In the genomic region with DNA sequence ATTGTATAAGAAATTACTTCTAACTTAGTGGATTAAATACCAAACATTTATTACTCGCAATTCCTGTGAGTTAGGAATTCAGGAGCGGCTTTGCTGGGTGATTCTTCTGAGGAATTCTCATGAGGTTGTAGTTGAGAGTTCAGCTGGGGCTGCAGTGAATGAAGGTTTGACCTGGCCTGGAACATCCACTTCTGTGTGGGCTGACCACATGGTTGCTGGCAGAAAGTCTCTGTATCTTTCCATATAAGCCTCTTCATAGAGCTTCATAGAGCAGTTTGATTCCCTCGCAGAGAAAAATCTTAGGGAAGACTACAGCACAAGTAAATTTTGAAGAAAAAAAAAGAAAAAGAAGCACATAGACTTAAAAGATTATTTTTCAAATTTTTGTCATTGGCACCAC, we compare ENCODE assay signal across 26 cellular contexts.
"Had no signal": no experiment of that assay in that cellular context is flagged by ENCODE, and none has a peak within 500 bp of the region (broad histone marks: within the 10 kb centered on the region; RNA-seq: fewer than 3 reads in every experiment).

No MANE protein-coding gene starts in this region.

- H3K9me3 Mint-ChIP-seq: stimulated activated naive CD8-positive, alpha-beta T cell treated with anti-CD3 and anti-CD28 coated beads, Interleukin-15, amount 100 ng/mL, for 72 hours; stimulated activated naive CD8-positive, alpha-beta T cell treated with anti-CD3 and anti-CD28 coated beads, Interleukin-15, Interleukin-2, amounts not matched to agents 100 ng/mL and 50 ng/mL, for 24 hours; type B pancreatic cell had no signal

- DNase-seq: stimulated activated CD4-positive, alpha-beta T cell treated with anti-CD3 and anti-CD28 coated beads, Interleukin-2, amount 100 ng/mL, for 24 hours; stimulated activated CD4-positive, alpha-beta T cell treated with anti-CD3 and anti-CD28 coated beads, Interleukin-2, amount 100 ng/mL, for 48 hours; stimulated activated CD4-positive, alpha-beta T cell treated with anti-CD3 and anti-CD28 coated beads, Interleukin-4, amount 100 ng/mL, for 1 hour; stimulated activated CD4-positive, alpha-beta T cell treated with anti-CD3 and anti-CD28 coated beads, Interleukin-4, amount 100 ng/mL, for 24 hours; stimulated activated CD4-positive, alpha-beta T cell treated with anti-CD3 and anti-CD28 coated beads, Interleukin-4, amount 100 ng/mL, for 4 hours; stimulated activated CD8-positive, alpha-beta memory T cell treated with anti-CD3 and anti-CD28 coated beads, Interleukin-4, amount 100 ng/mL, for 48 hours; stimulated activated naive B cell treated with anti-CD40 and anti-IgM and Interleukin-4, amounts not matched to agents 10 μg/mL and 1 μg/mL and 100 μg/mL, for 72 hours; stimulated activated naive CD4-positive, alpha-beta T cell; stimulated activated naive CD4-positive, alpha-beta T cell treated with Interleukin-2 at 50 U/mL for 16 hours; stimulated activated naive CD8-positive, alpha-beta T cell treated with anti-CD3 and anti-CD28 coated beads, Interleukin-15, amount 100 ng/mL, for 72 hours; stimulated activated naive CD8-positive, alpha-beta T cell treated with anti-CD3 and anti-CD28 coated beads, Interleukin-15, Interleukin-2, amounts not matched to agents 100 U/mL and 50 U/mL, for 24 hours; stomach; substantia nigra; thyroid gland; tibial artery; transverse colon; upper lobe of left lung; upper lobe of right lung; uterus had no signal

- H3K4me1 ChIP-seq: stomach, suprapubic skin, thyroid gland, tibial artery, tibial nerve, upper lobe of left lung, upper lobe of right lung, uterus had no signal

- H3K27ac Mint-ChIP-seq: stimulated activated effector memory CD8-positive, alpha-beta T cell treated with anti-CD3 and anti-CD28 coated beads, Interleukin-12 subunit alpha, Interleukin-12 subunit beta, amount 100 ng/mL, for 72 hours; stimulated activated memory B cell treated with anti-CD40 and anti-IgM and Interleukin-4, amounts not matched to agents 10 μg/mL and 1 μg/mL and 100 μg/mL, for 72 hours; stimulated activated naive B cell treated with anti-CD40 and anti-IgM and Interleukin-4, amounts not matched to agents 10 μg/mL and 1 μg/mL and 100 μg/mL, for 72 hours; stimulated activated naive CD8-positive, alpha-beta T cell treated with anti-CD3 and anti-CD28 coated beads, Interleukin-15, amount 100 ng/mL, for 72 hours; stimulated activated naive CD8-positive, alpha-beta T cell treated with anti-CD3 and anti-CD28 coated beads, Interleukin-15, Interleukin-2, amounts not matched to agents 100 ng/mL and 50 ng/mL, for 24 hours; type B pancreatic cell had no signal

- H3K27ac ChIP-seq: stomach, suprapubic skin, thoracic aorta, thyroid gland, tibial artery, tibial nerve, transverse colon, upper lobe of left lung, upper lobe of right lung, uterus had no signal

- H3K9me3 ChIP-seq: stomach, suprapubic skin, thoracic aorta, thyroid gland, tibial artery, tibial nerve, transverse colon, upper lobe of left lung, upper lobe of right lung, uterus had no signal

- H3K27me3 Mint-ChIP-seq: stimulated activated memory B cell treated with anti-CD40 and anti-IgM and Interleukin-4, amounts not matched to agents 10 μg/mL and 1 μg/mL and 100 μg/mL, for 72 hours; stimulated activated naive B cell treated with anti-CD40 and anti-IgM and Interleukin-4, amounts not matched to agents 10 μg/mL and 1 μg/mL and 100 μg/mL, for 72 hours; stimulated activated naive CD8-positive, alpha-beta T cell treated with anti-CD3 and anti-CD28 coated beads, Interleukin-15, amount 100 ng/mL, for 72 hours; stimulated activated naive CD8-positive, alpha-beta T cell treated with anti-CD3 and anti-CD28 coated beads, Interleukin-15, Interleukin-2, amounts not matched to agents 100 ng/mL and 50 ng/mL, for 24 hours had no signal

- H3K36me3 Mint-ChIP-seq: stimulated activated effector memory CD8-positive, alpha-beta T cell treated with anti-CD3 and anti-CD28 coated beads, Interleukin-12 subunit alpha, Interleukin-12 subunit beta, amount 100 ng/mL, for 72 hours; stimulated activated memory B cell treated with anti-CD40 and anti-IgM and Interleukin-4, amounts not matched to agents 10 μg/mL and 1 μg/mL and 100 μg/mL, for 72 hours; stimulated activated naive B cell treated with anti-CD40 and anti-IgM and Interleukin-4, amounts not matched to agents 10 μg/mL and 1 μg/mL and 100 μg/mL, for 72 hours; type B pancreatic cell had no signal

- ATAC-seq: stimulated activated effector memory CD8-positive, alpha-beta T cell treated with anti-CD3 and anti-CD28 coated beads, Interleukin-12 subunit alpha, Interleukin-12 subunit beta, amount 100 ng/mL, for 72 hours; stimulated activated memory B cell treated with anti-CD40 and anti-IgM and Interleukin-4, amounts not matched to agents 10 μg/mL and 1 μg/mL and 100 μg/mL, for 72 hours; stimulated activated naive B cell treated with anti-CD40 and anti-IgM and Interleukin-4, amounts not matched to agents 10 μg/mL and 1 μg/mL and 100 μg/mL, for 72 hours; stimulated activated naive CD8-positive, alpha-beta T cell treated with anti-CD3 and anti-CD28 coated beads, Interleukin-15, amount 100 ng/mL, for 72 hours; stimulated activated naive CD8-positive, alpha-beta T cell treated with anti-CD3 and anti-CD28 coated beads, Interleukin-15, Interleukin-2, amounts not matched to agents 100 U/mL and 50 U/mL, for 24 hours; upper lobe of right lung had no signal

- H3K4me3 Mint-ChIP-seq: stimulated activated effector memory CD8-positive, alpha-beta T cell treated with anti-CD3 and anti-CD28 coated beads, Interleukin-12 subunit alpha, Interleukin-12 subunit beta, amount 100 ng/mL, for 72 hours; stimulated activated memory B cell treated with anti-CD40 and anti-IgM and Interleukin-4, amounts not matched to agents 10 μg/mL and 1 μg/mL and 100 μg/mL, for 72 hours; stimulated activated naive B cell treated with anti-CD40 and anti-IgM and Interleukin-4, amounts not matched to agents 10 μg/mL and 1 μg/mL and 100 μg/mL, for 72 hours; stimulated activated naive CD8-positive, alpha-beta T cell treated with anti-CD3 and anti-CD28 coated beads, Interleukin-15, amount 100 ng/mL, for 72 hours; stimulated activated naive CD8-positive, alpha-beta T cell treated with anti-CD3 and anti-CD28 coated beads, Interleukin-15, Interleukin-2, amounts not matched to agents 100 ng/mL and 50 ng/mL, for 24 hours; type B pancreatic cell had no signal

- H3K4me3 ChIP-seq: stomach, suprapubic skin, thoracic aorta, thyroid gland, tibial artery, tibial nerve, transverse colon, upper lobe of left lung, upper lobe of right lung, uterus had no signal

- H3K36me3 ChIP-seq: stomach, suprapubic skin, thoracic aorta, thyroid gland, tibial artery, tibial nerve, transverse colon, upper lobe of left lung, upper lobe of right lung, uterus had no signal

- H3K4me1 Mint-ChIP-seq: stimulated activated effector memory CD8-positive, alpha-beta T cell treated with anti-CD3 and anti-CD28 coated beads, Interleukin-12 subunit alpha, Interleukin-12 subunit beta, amount 100 ng/mL, for 72 hours; stimulated activated memory B cell treated with anti-CD40 and anti-IgM and Interleukin-4, amounts not matched to agents 10 μg/mL and 1 μg/mL and 100 μg/mL, for 72 hours; stimulated activated naive B cell treated with anti-CD40 and anti-IgM and Interleukin-4, amounts not matched to agents 10 μg/mL and 1 μg/mL and 100 μg/mL, for 72 hours; stimulated activated naive CD8-positive, alpha-beta T cell treated with anti-CD3 and anti-CD28 coated beads, Interleukin-15, amount 100 ng/mL, for 72 hours had no signal

- H3K27me3 ChIP-seq: stomach, suprapubic skin, thyroid gland, tibial artery, tibial nerve, transverse colon, upper lobe of left lung, upper lobe of right lung, uterus had no signal
